8 cellular contexts compared by ENCODE assay signal in the genomic region with DNA sequence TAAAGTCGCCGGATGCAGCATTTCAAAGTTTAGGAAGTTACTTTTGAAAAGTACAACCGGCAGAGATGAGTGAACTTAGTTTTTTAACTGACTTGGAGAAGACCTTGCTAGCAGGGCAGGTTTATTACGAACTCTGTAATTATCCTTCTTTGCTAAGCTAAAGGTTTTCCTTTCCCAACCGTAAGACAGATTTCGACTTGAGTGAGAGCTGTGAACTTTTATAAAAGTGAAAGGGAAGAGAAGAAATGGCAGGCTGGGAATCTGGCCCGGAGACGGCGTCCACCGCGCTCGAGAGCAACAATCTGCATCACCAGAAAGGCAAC. TPM values are rescaled to one million over a fixed set of nuclear protein-coding genes. Genes with fewer than 3 reads are reported as not detected.
A peak's percentile ranks its signal among the peaks of the same experiment; 100 is the strongest.
DNase-seq lines count a peak whose midpoint lies in the region; ATAC-seq and TF ChIP-seq lines count a peak whose summit lies in the region.

No MANE protein-coding gene starts in this region.

- no peaks in the 10 kb centered on the region for H3K36me3 Mint-ChIP-seq in activated CD4-positive, alpha-beta T cell treated with anti-CD3 and anti-CD28 coated beads, Interleukin-2, amount 10 ng/mL, durations not matched to agents 24 days and 14 days (ENCODE audit: low read depth)
- no peaks in the 10 kb centered on the region for H3K36me3 Mint-ChIP-seq in T-helper 17 cell (ENCODE audit: low read depth)
- H3K36me3 Mint-ChIP-seq in stimulated activated naive B cell treated with anti-CD40 and anti-IgM and Interleukin-4, amounts not matched to agents 10 μg/mL and 1 μg/mL and 100 μg/mL, for 72 hours, result no peaks in the 10 kb centered on the region

- DNase-seq in activated CD4-positive, alpha-beta T cell treated with anti-CD3 and anti-CD28 coated beads, Interleukin-2, amount 10 ng/mL, durations not matched to agents 24 days and 14 days, result no peak
- DNase-seq in activated CD4-positive, alpha-beta T cell treated with anti-CD3 and anti-CD28 coated beads for 48 hours, result no peak
- no peak for DNase-seq in T-helper 17 cell
- DNase-seq in hepatocyte (ENCODE audit: low spot score), result no peak
- DNase-seq in stimulated activated naive B cell treated with anti-CD40 and anti-IgM and Interleukin-4, amounts not matched to agents 10 μg/mL and 1 μg/mL and 100 μg/mL, for 72 hours, result no peak
- DNase-seq in GM03348 (ENCODE audit: low spot score), result no peak

- peaks cover 14% of the 10 kb centered on the region for H3K4me1 ChIP-seq in hepatocyte (ENCODE audit: insufficient read depth)

- H2AFZ ChIP-seq in hepatocyte, result peak overlapping the region; percentile 67

- H3K9me3 ChIP-seq in T-helper 17 cell (ENCODE audit: control insufficient read depth, low read length, poor library complexity, severe bottlenecking) (peaks cover 3% of the 10 kb centered on the region), hepatocyte (ENCODE audit: low read depth) (no peaks in the 10 kb centered on the region)

- peaks cover 4% of the 10 kb centered on the region for H3K9me3 Mint-ChIP-seq in activated CD4-positive, alpha-beta T cell treated with anti-CD3 and anti-CD28 coated beads, Interleukin-2, amount 10 ng/mL, durations not matched to agents 24 days and 14 days
- peaks cover 7 to 9% of the 10 kb centered on the region in 2 donors for H3K9me3 Mint-ChIP-seq in stimulated activated naive B cell treated with anti-CD40 and anti-IgM and Interleukin-4, amounts not matched to agents 10 μg/mL and 1 μg/mL and 100 μg/mL, for 72 hours

- TF ChIP-seq CTCF in hepatocyte (IDR thresholded peaks at IDR 0.05; ENCODE audit: poor library complexity), result no peak

- H4K20me1 ChIP-seq in hepatocyte (ENCODE audit: insufficient read depth, poor library complexity, severe bottlenecking), result no peaks in the 10 kb centered on the region

- WGBS in hepatocyte (ENCODE audit: low lambda C conversion rate, missing lambda C conversion rate), result 17% methylated on average over 12 of the region's 12 CpGs

- ATAC-seq in T-helper 17 cell (no peak), HG02623 (IDR thresholded peaks at IDR 0.05; ENCODE audit: unreplicated experiment) (no peak), HG03045 (IDR thresholded peaks at IDR 0.05; ENCODE audit: unreplicated experiment) (no peak)
- ATAC-seq in stimulated activated naive B cell treated with anti-CD40 and anti-IgM and Interleukin-4, amounts not matched to agents 10 μg/mL and 1 μg/mL and 100 μg/mL, for 72 hours (replicated peaks), result peak in 1 of 2 donors; percentile 8

- peaks cover 66% of the 10 kb centered on the region for H3K27me3 Mint-ChIP-seq in activated CD4-positive, alpha-beta T cell treated with anti-CD3 and anti-CD28 coated beads, Interleukin-2, amount 10 ng/mL, durations not matched to agents 24 days and 14 days
- H3K27me3 Mint-ChIP-seq in T-helper 17 cell, result peaks cover 61% of the 10 kb centered on the region
- peaks cover 39 to 61% of the 10 kb centered on the region in 2 donors for H3K27me3 Mint-ChIP-seq in stimulated activated naive B cell treated with anti-CD40 and anti-IgM and Interleukin-4, amounts not matched to agents 10 μg/mL and 1 μg/mL and 100 μg/mL, for 72 hours

- H3K27ac Mint-ChIP-seq in activated CD4-positive, alpha-beta T cell treated with anti-CD3 and anti-CD28 coated beads, Interleukin-2, amount 10 ng/mL, durations not matched to agents 24 days and 14 days, result no peak overlapping the region
- H3K27ac Mint-ChIP-seq in T-helper 17 cell, result peak overlapping the region; percentile 12
- H3K27ac Mint-ChIP-seq in stimulated activated naive B cell treated with anti-CD40 and anti-IgM and Interleukin-4, amounts not matched to agents 10 μg/mL and 1 μg/mL and 100 μg/mL, for 72 hours, result peak overlapping the region; percentile 21

- no peaks in the 10 kb centered on the region for H3K9me2 ChIP-seq in hepatocyte (replicated peaks; ENCODE audit: insufficient read depth)

- H3K79me2 ChIP-seq in hepatocyte, result peaks cover 36% of the 10 kb centered on the region

- intact Hi-C loops in activated CD4-positive, alpha-beta T cell treated with anti-CD3 and anti-CD28 coated beads, Interleukin-2, amount 10 ng/mL, durations not matched to agents 24 days and 14 days (cut with micrococcal nuclease), result no loop called here

- peak overlapping the region; percentile 96 for H3K27ac ChIP-seq in hepatocyte

- H3K4me3 Mint-ChIP-seq in activated CD4-positive, alpha-beta T cell treated with anti-CD3 and anti-CD28 coated beads, Interleukin-2, amount 10 ng/mL, durations not matched to agents 24 days and 14 days, result peak overlapping the region; percentile 87
- peak overlapping the region; percentile 81 for H3K4me3 Mint-ChIP-seq in T-helper 17 cell
- peak overlapping the region; percentile 77 for H3K4me3 Mint-ChIP-seq in stimulated activated naive B cell treated with anti-CD40 and anti-IgM and Interleukin-4, amounts not matched to agents 10 μg/mL and 1 μg/mL and 100 μg/mL, for 72 hours

- H3K36me3 ChIP-seq in hepatocyte (replicated peaks; ENCODE audit: insufficient read depth, low read depth), result no peaks in the 10 kb centered on the region

- H3K4me2 ChIP-seq in hepatocyte, result peak overlapping the region; percentile 70

- peak overlapping the region; percentile 67 for H3K4me3 ChIP-seq in hepatocyte

- H3K27me3 ChIP-seq in hepatocyte, result no peaks in the 10 kb centered on the region

- peaks cover 4% of the 10 kb centered on the region for H3K4me1 Mint-ChIP-seq in activated CD4-positive, alpha-beta T cell treated with anti-CD3 and anti-CD28 coated beads, Interleukin-2, amount 10 ng/mL, durations not matched to agents 24 days and 14 days
- H3K4me1 Mint-ChIP-seq in T-helper 17 cell, result peaks cover 8% of the 10 kb centered on the region
- peaks cover 2 to 5% of the 10 kb centered on the region in 2 donors for H3K4me1 Mint-ChIP-seq in stimulated activated naive B cell treated with anti-CD40 and anti-IgM and Interleukin-4, amounts not matched to agents 10 μg/mL and 1 μg/mL and 100 μg/mL, for 72 hours

RNA-seq across cellular contexts. Expression of gene TEAD1, which starts 0.7 kb away (rescaled TPM):
- 0.49 and 0.66 TPM in 2 replicates for total RNA-seq in activated CD4-positive, alpha-beta T cell treated with anti-CD3 and anti-CD28 coated beads, Interleukin-2, amount 10 ng/mL, durations not matched to agents 24 days and 14 days
- total RNA-seq in T-helper 17 cell (under 1 TPM; 0.05 to 0.55 TPM), hepatocyte (82.2 and 87.2 TPM in 2 replicates)
- polyA plus RNA-seq in hepatocyte, result 37.2 and 50.4 TPM in 2 replicates

Comparison
In these comparisons a context has a peak if more than half of its experiments do, and no peak if none do; other contexts are left out.
1. RNA of gene TEAD1, which starts 0.7 kb away (total RNA-seq): 82.2 to 87.2 TPM in hepatocyte; 0.05 to 0.55 TPM in T-helper 17 cell and 0.49 to 0.66 TPM in activated CD4-positive, alpha-beta T cell treated with anti-CD3 and anti-CD28 coated beads, Interleukin-2, amount 10 ng/mL, durations not matched to agents 24 days and 14 days; every median in the first group is over 10 times any median in the second.
2. Peak in every context shown above with its lines, with median percentiles within 50 percentile points of each other: H3K4me3 Mint-ChIP-seq.